11 cellular contexts compared by ENCODE assay signal in genomic region chr5:77518304-77518703, GRCh38. TPM values are rescaled to one million over a fixed set of nuclear protein-coding genes. Genes with fewer than 3 reads are reported as not detected.
A peak's percentile ranks its signal among the peaks of the same experiment; 100 is the strongest.
DNase-seq lines count a peak whose midpoint lies in the region; ATAC-seq and TF ChIP-seq lines count a peak whose summit lies in the region.
"Had no signal": no experiment of that assay in that cellular context is flagged by ENCODE, and none has a peak within 500 bp of the region (broad histone marks: within the 10 kb centered on the region; RNA-seq: fewer than 3 reads in every experiment).

No MANE protein-coding gene starts in this region.

- H3K36me3 ChIP-seq in PC-9 (ENCODE audit: low read depth): no peaks in the 10 kb centered on the region
- no peaks in the 10 kb centered on the region for H3K36me3 ChIP-seq in gastroesophageal sphincter

- H3K4me3 Mint-ChIP-seq in HFFc6 (no peak overlapping the region), glutamatergic neuron (ENCODE audit: unreplicated experiment) (no peak overlapping the region)
- H3K4me3 Mint-ChIP-seq: activated CD8-positive, alpha-beta T cell treated with anti-CD3 and anti-CD28 coated beads, Interleukin-2, amount 10 ng/mL, durations not matched to agents 7 days and 5 days; stimulated activated memory B cell treated with anti-CD40 and anti-IgM and Interleukin-4, amounts not matched to agents 10 μg/mL and 1 μg/mL and 100 μg/mL, for 72 hours had no signal

- H3K27me3 Mint-ChIP-seq in HFFc6 (ENCODE audit: insufficient read depth) (peaks cover 18% of the 10 kb centered on the region), glutamatergic neuron (ENCODE audit: unreplicated experiment) (no peaks in the 10 kb centered on the region)

- H3K27ac ChIP-seq in PC-9 (no peak overlapping the region), gastroesophageal sphincter (no peak overlapping the region)

- POLR2A ChIA-PET in PC-9 (lab: Charles Lee; ENCODE audit: unreplicated experiment): interaction anchor here (0.6 kb wide), 1 partner anchor 574 kb away, joined by 3 read pairs; no protein-coding TSS in a partner anchor

- no peaks in the 10 kb centered on the region for H3K9me2 ChIP-seq in PC-9 (ENCODE audit: insufficient read depth)

- DNase-seq in DMS53 treated with DMSO at 0.1 percent for 48 hours (lab: John Stamatoyannopoulos, UW; ENCODE audit: unreplicated experiment) (peak; percentile 6), HFFc6 (no peak), PC-9 (no peak), glutamatergic neuron (no peak), activated gamma-delta T cell treated with Interleukin-2 at 50 U/mL for 16 hours (no peak), NOMO-1 treated with dmso at 0.1 percent for 144 hours (lab: John Stamatoyannopoulos, UW; ENCODE audit: unreplicated experiment) (no peak)
- DNase-seq: activated CD8-positive, alpha-beta T cell treated with anti-CD3 and anti-CD28 coated beads, Interleukin-2, amount 10 ng/mL, durations not matched to agents 7 days and 5 days; nucleus accumbens had no signal

- ATAC-seq in GM21381 (IDR thresholded peaks at IDR 0.05; ENCODE audit: unreplicated experiment) (no peak), gastroesophageal sphincter (no peak)
- ATAC-seq: activated CD8-positive, alpha-beta T cell treated with anti-CD3 and anti-CD28 coated beads, Interleukin-2, amount 10 ng/mL, durations not matched to agents 7 days and 5 days; stimulated activated memory B cell treated with anti-CD40 and anti-IgM and Interleukin-4, amounts not matched to agents 10 μg/mL and 1 μg/mL and 100 μg/mL, for 72 hours had no signal

- no peaks in the 10 kb centered on the region for H3K36me3 Mint-ChIP-seq in HFFc6 (ENCODE audit: low read depth)
- H3K36me3 Mint-ChIP-seq in glutamatergic neuron (ENCODE audit: unreplicated experiment): no peaks in the 10 kb centered on the region
- H3K36me3 Mint-ChIP-seq: stimulated activated memory B cell treated with anti-CD40 and anti-IgM and Interleukin-4, amounts not matched to agents 10 μg/mL and 1 μg/mL and 100 μg/mL, for 72 hours had no signal

- H3F3A ChIP-seq in PC-9 (ENCODE audit: insufficient read depth, low read depth): no peaks in the 10 kb centered on the region

- H3K9me3 ChIP-seq in PC-9 (ENCODE audit: insufficient read depth, low read depth): no peaks in the 10 kb centered on the region
- H3K9me3 ChIP-seq in gastroesophageal sphincter: no peaks in the 10 kb centered on the region

- H3K4me1 ChIP-seq in PC-9 (replicated peaks; ENCODE audit: insufficient read depth) (no peaks in the 10 kb centered on the region), gastroesophageal sphincter (no peaks in the 10 kb centered on the region)

- no peaks in the 10 kb centered on the region for H3K9me3 Mint-ChIP-seq in HFFc6
- no peaks in the 10 kb centered on the region for H3K9me3 Mint-ChIP-seq in glutamatergic neuron (ENCODE audit: unreplicated experiment)
- H3K9me3 Mint-ChIP-seq: stimulated activated memory B cell treated with anti-CD40 and anti-IgM and Interleukin-4, amounts not matched to agents 10 μg/mL and 1 μg/mL and 100 μg/mL, for 72 hours had no signal

- H4K20me1 ChIP-seq in PC-9 (ENCODE audit: insufficient read depth): no peaks in the 10 kb centered on the region

- no peaks in the 10 kb centered on the region for H3K79me2 ChIP-seq in PC-9 (ENCODE audit: low read depth)

- CTCF ChIA-PET in PC-9 (lab: Charles Lee): no interaction called here

- H2AFZ ChIP-seq in PC-9: no peak overlapping the region

- H3K27ac Mint-ChIP-seq in HFFc6 (no peak overlapping the region), glutamatergic neuron (ENCODE audit: unreplicated experiment) (no peak overlapping the region)
- H3K27ac Mint-ChIP-seq: activated CD8-positive, alpha-beta T cell treated with anti-CD3 and anti-CD28 coated beads, Interleukin-2, amount 10 ng/mL, durations not matched to agents 7 days and 5 days; stimulated activated memory B cell treated with anti-CD40 and anti-IgM and Interleukin-4, amounts not matched to agents 10 μg/mL and 1 μg/mL and 100 μg/mL, for 72 hours had no signal

- no peak overlapping the region for H3K4me2 ChIP-seq in PC-9

- no peak for TF ChIP-seq EP300 in gastroesophageal sphincter (IDR thresholded peaks at IDR 0.05)

- H3K4me3 ChIP-seq in PC-9 (no peak overlapping the region), gastroesophageal sphincter (no peak overlapping the region)

- H3K4me1 Mint-ChIP-seq in HFFc6 (ENCODE audit: low read depth) (no peaks in the 10 kb centered on the region), glutamatergic neuron (ENCODE audit: low read depth, unreplicated experiment) (no peaks in the 10 kb centered on the region)
- H3K4me1 Mint-ChIP-seq: stimulated activated memory B cell treated with anti-CD40 and anti-IgM and Interleukin-4, amounts not matched to agents 10 μg/mL and 1 μg/mL and 100 μg/mL, for 72 hours had no signal

- intact Hi-C loops in PC-9 (cut with micrococcal nuclease; ENCODE audit: unreplicated experiment): no loop called here

- 55 to 58% methylated on average over 2 of the region's 2 CpGs for WGBS in gastroesophageal sphincter (ENCODE audit: low coverage in 1 of 2), 2 donors

- H3K27me3 ChIP-seq in PC-9 (ENCODE audit: insufficient read depth, low read depth) (no peaks in the 10 kb centered on the region), gastroesophageal sphincter (peaks cover 4% of the 10 kb centered on the region)

- TF ChIP-seq POLR2A in gastroesophageal sphincter (IDR thresholded peaks at IDR 0.05): no peak

- no TSS peak for BruUV-seq in PC-9 (replicated peaks; lab: Mats Ljungman, UMichigan)

- peak; percentile 38; the same call in 1 of the 2 replicates for TF ChIP-seq CTCF in HFFc6 (IDR thresholded peaks at IDR 0.05)
- TF ChIP-seq CTCF in PC-9 (conservative IDR thresholded peaks at IDR 0.05): peak; percentile 51
- peak; percentile 42 for TF ChIP-seq CTCF in glutamatergic neuron (IDR thresholded peaks at IDR 0.05; ENCODE audit: partially characterized antibody, unreplicated experiment)
- no peak for TF ChIP-seq CTCF in gastroesophageal sphincter (IDR thresholded peaks at IDR 0.05)

RNA-seq across cellular contexts. Expression of gene WDR41, which starts 26.2 kb away (rescaled TPM):
- total RNA-seq in HFFc6 (2021; fragmentation: NEBNext Ultra II Directional; extraction: Animal tissue kit (Norgen Biotek cat#: 25700)): 10 to 100 TPM; 50.1 to 63.5 (median 56.8) TPM
- total RNA-seq in PC-9 (2021) (25.2 and 35.8 TPM in 2 replicates), glutamatergic neuron (ENCODE audit: unreplicated experiment) (49.3 TPM), gastroesophageal sphincter (10 to 100 TPM; 23.2 to 55.7 (median 33.2) TPM)

Comparison
In these comparisons a context has a peak if more than half of its experiments do, and no peak if none do; other contexts are left out.
1. CTCF ChIP-seq: peak in HFFc6 (single experiment), PC-9 (single experiment) and glutamatergic neuron (single experiment); none in gastroesophageal sphincter (0 of 4).